In the genomic region with DNA sequence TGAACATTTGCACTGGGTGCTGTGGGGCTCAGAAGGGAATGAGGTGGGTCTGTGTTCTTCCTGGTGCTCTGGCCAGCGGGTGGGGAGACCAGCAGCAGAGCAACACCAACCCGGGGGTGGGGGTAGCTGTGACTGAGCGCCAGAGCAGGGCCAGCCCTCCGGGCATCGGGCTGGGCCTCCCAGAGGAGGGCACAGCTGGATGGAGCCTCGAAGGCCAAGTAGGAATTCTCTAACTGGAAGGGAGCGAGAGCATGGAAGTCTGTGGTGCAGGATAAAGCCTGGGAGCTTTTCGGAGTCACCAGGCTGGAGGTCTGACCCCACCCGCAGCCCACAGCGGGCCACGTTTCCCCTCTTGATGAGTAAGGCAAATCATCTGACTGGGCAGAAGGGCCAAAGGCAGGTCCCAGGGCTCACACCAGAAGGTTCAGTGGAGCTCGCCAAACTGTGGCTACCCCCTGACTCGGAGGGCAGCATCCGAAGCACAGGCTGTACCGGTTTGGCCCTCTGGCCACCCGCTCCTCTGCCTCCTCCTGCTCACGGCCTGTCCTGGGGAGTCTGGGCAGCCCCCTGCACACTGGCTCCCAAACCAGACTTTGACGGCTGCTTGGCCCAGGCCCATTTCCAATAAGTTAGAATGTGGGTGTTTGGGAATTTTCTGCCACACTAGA, we compare ENCODE assay signal across 15 cellular contexts. TPM values are rescaled to one million over a fixed set of nuclear protein-coding genes. Genes with fewer than 3 reads are reported as not detected.
DNase-seq lines count a peak whose midpoint lies in the region; ATAC-seq and TF ChIP-seq lines count a peak whose summit lies in the region.
"Had no signal": no experiment of that assay in that cellular context is flagged by ENCODE, and none has a peak within 500 bp of the region (broad histone marks: within the 10 kb centered on the region; RNA-seq: fewer than 3 reads in every experiment).

No MANE protein-coding gene starts in this region.

- H3K27ac ChIP-seq in angular gyrus (ENCODE audit: low read depth, low read length) (peak overlapping the region; percentile 3), neuronal stem cell (replicated peaks; ENCODE audit: low read length) (no peak overlapping the region), transverse colon (peak overlapping the region; percentile 27 to 67 (median 56))
- no peak overlapping the region for H3K27ac ChIP-seq in naive thymus-derived CD4-positive, alpha-beta T cell (ENCODE audit: low read depth, low read length)
- H3K27ac ChIP-seq: HL-60 had no signal

- H2BK5ac ChIP-seq in neuronal stem cell (ENCODE audit: low read length): no peak overlapping the region

- no peak for TF ChIP-seq CTCF in transverse colon (IDR thresholded peaks at IDR 0.05)

- H3K9me3 ChIP-seq in neuronal stem cell (replicated peaks in 1 of 2; ENCODE audit: control insufficient read depth in 2 of 2, insufficient read depth in 1 of 2, low read depth in 1 of 2, low read length in 2 of 2) (no peaks in the 10 kb centered on the region), transverse colon (no peaks in the 10 kb centered on the region)
- H3K9me3 ChIP-seq in naive thymus-derived CD4-positive, alpha-beta T cell (ENCODE audit: control insufficient read depth in 2 of 3, low read length in 3 of 3): no peaks in the 10 kb centered on the region

- H2AFZ ChIP-seq in neuronal stem cell (ENCODE audit: low read length): no peak overlapping the region

- POLR2A ChIA-PET in naive thymus-derived CD4-positive, alpha-beta T cell (lab: Charles Lee): no interaction called here

- peaks cover 0 to 13% (median 0%) of the 10 kb centered on the region in 5 donors for H3K27me3 Mint-ChIP-seq in naive thymus-derived CD4-positive, alpha-beta T cell

- H3K4me1 ChIP-seq in neuronal stem cell (ENCODE audit: control insufficient read depth in 2 of 2, insufficient read depth in 1 of 2, low read depth in 1 of 2, low read length in 2 of 2) (peaks cover 12 to 17% of the 10 kb centered on the region in 2 donors), transverse colon (peaks cover 10 to 27% (median 19%) of the 10 kb centered on the region in 4 donors)
- peaks cover 0 to 5% of the 10 kb centered on the region in 2 donors for H3K4me1 ChIP-seq in naive thymus-derived CD4-positive, alpha-beta T cell (ENCODE audit: control insufficient read depth in 2 of 2, insufficient read depth in 2 of 2, low read length in 2 of 2)

- H2BK15ac ChIP-seq in neuronal stem cell (ENCODE audit: low read length): no peak overlapping the region

- TF ChIP-seq POLR2A in transverse colon (IDR thresholded peaks at IDR 0.05): no peak

- H3K79me1 ChIP-seq in neuronal stem cell (ENCODE audit: low read depth, low read length): no peaks in the 10 kb centered on the region

- peak overlapping the region; percentile 35 for H2AK5ac ChIP-seq in neuronal stem cell (ENCODE audit: low read depth, low read length)

- H4K91ac ChIP-seq in neuronal stem cell (ENCODE audit: low read depth, low read length, poor library complexity): no peak overlapping the region

- H3K23ac ChIP-seq in neuronal stem cell (ENCODE audit: low read depth, low read length, poor library complexity): no peak overlapping the region

- intact Hi-C loops in Right ventricle myocardium superior (cut with DNase I) (no loop called here), transverse colon (cut with DNase I; ENCODE audit: low total_unique reads) (no loop called here)
- intact Hi-C loops in naive thymus-derived CD4-positive, alpha-beta T cell (cut with micrococcal nuclease): no loop called here

- ATAC-seq in Right ventricle myocardium superior (ENCODE audit: poor library complexity) (peak; percentile 46), HG02938 (IDR thresholded peaks at IDR 0.05; ENCODE audit: unreplicated experiment) (no peak), GM21825 (IDR thresholded peaks at IDR 0.05; ENCODE audit: unreplicated experiment) (no peak)
- no peak for ATAC-seq in naive thymus-derived CD4-positive, alpha-beta T cell
- ATAC-seq: activated CD4-positive, CD25-positive, alpha-beta regulatory T cell treated with anti-CD3 and anti-CD28 coated beads, Interleukin-2, amount 50 U/mL, for 24 hours had no signal

- no peak overlapping the region for H3K14ac ChIP-seq in neuronal stem cell (ENCODE audit: low read length)

- in situ Hi-C loops in transverse colon (cut with MboI; ENCODE audit: low pct_ligation_motif_present in 1 of 4, low pct_unique_long_range_greater_than_20kb in 1 of 4, low sequenced_read_pairs in 3 of 4): no loop called here

- no CpG with 5 or more reads among the region's 18 CpGs for WGBS in neuronal stem cell (ENCODE audit: extremely low coverage in 2 of 2, insufficient read length in 2 of 2, insufficient replicate concordance in 1 of 2), 2 donors
- 71% methylated on average over 18 of the region's 18 CpGs; no CpG with 5 or more reads in 1 of the 2 donors for WGBS in transverse colon (ENCODE audit: low coverage in 1 of 2), 2 donors

- H4K8ac ChIP-seq in neuronal stem cell (ENCODE audit: low read depth, low read length): no peak overlapping the region

- DNase-seq in Right ventricle myocardium superior (peak; percentile 80), neuronal stem cell (ENCODE audit: low spot score) (no peak), transverse colon (no peak), NCI-H1930 (lab: John Stamatoyannopoulos, UW) (no peak)
- no peak for DNase-seq in naive thymus-derived CD4-positive, alpha-beta T cell
- DNase-seq: CD4-positive, alpha-beta memory T cell; immature natural killer cell; MM.1S had no signal

- no peaks in the 10 kb centered on the region for H3K36me3 Mint-ChIP-seq in naive thymus-derived CD4-positive, alpha-beta T cell
- H3K36me3 Mint-ChIP-seq: CD4-positive, alpha-beta memory T cell; immature natural killer cell had no signal

- H3K4me3 ChIP-seq in neuronal stem cell (ENCODE audit: low read length in 2 of 2): no peak overlapping the region
- no peak overlapping the region for H3K4me3 ChIP-seq in transverse colon
- no peak overlapping the region for H3K4me3 ChIP-seq in naive thymus-derived CD4-positive, alpha-beta T cell (ENCODE audit: low read length)

- no peaks in the 10 kb centered on the region for H3K9me3 Mint-ChIP-seq in naive thymus-derived CD4-positive, alpha-beta T cell
- H3K9me3 Mint-ChIP-seq: CD4-positive, alpha-beta memory T cell; immature natural killer cell had no signal

- H3K4me2 ChIP-seq in neuronal stem cell (ENCODE audit: insufficient read depth, low read length, poor library complexity, severe bottlenecking): no peak overlapping the region

- peak overlapping the region; percentile 16 for H3K9ac ChIP-seq in neuronal stem cell (ENCODE audit: low read depth, low read length, poor library complexity)

- no peaks in the 10 kb centered on the region for H3K36me3 ChIP-seq in neuronal stem cell (replicated peaks in 1 of 2; ENCODE audit: control insufficient read depth in 2 of 2, insufficient read depth in 2 of 2, low read length in 2 of 2)
- no peaks in the 10 kb centered on the region for H3K36me3 ChIP-seq in transverse colon
- no peaks in the 10 kb centered on the region for H3K36me3 ChIP-seq in naive thymus-derived CD4-positive, alpha-beta T cell (ENCODE audit: control insufficient read depth in 2 of 3, insufficient read depth in 3 of 3, low read length in 3 of 3)

- no peak for TF ChIP-seq EP300 in transverse colon (IDR thresholded peaks at IDR 0.05; ENCODE audit: low read depth)

- no peak overlapping the region for H2BK120ac ChIP-seq in neuronal stem cell (ENCODE audit: low read depth, low read length)

- peak overlapping the region; percentile 40 for H3K18ac ChIP-seq in neuronal stem cell (ENCODE audit: low read length)

- H3K4me1 Mint-ChIP-seq in naive thymus-derived CD4-positive, alpha-beta T cell: peaks cover 0 to 3% (median 0%) of the 10 kb centered on the region in 7 donors
- H3K4me1 Mint-ChIP-seq: CD4-positive, alpha-beta memory T cell had no signal

- no peak overlapping the region for H3K4me3 Mint-ChIP-seq in naive thymus-derived CD4-positive, alpha-beta T cell
- H3K4me3 Mint-ChIP-seq: CD4-positive, alpha-beta memory T cell had no signal

- no peak overlapping the region for H3K4ac ChIP-seq in neuronal stem cell (ENCODE audit: low read length)

- no peak overlapping the region for H2BK12ac ChIP-seq in neuronal stem cell (ENCODE audit: low read length)

- H3K27ac Mint-ChIP-seq in naive thymus-derived CD4-positive, alpha-beta T cell: no peak overlapping the region

- CTCF ChIA-PET in naive thymus-derived CD4-positive, alpha-beta T cell (lab: Charles Lee): interaction anchor here (0.5 kb wide), 1 partner anchor 1261 kb away, joined by 3 read pairs; no protein-coding TSS in a partner anchor

- H3K27me3 ChIP-seq in neuronal stem cell (ENCODE audit: control insufficient read depth in 3 of 3, insufficient read depth in 3 of 3, low read depth in 1 of 3, low read length in 3 of 3) (peaks cover 0 to 55% (median 2%) of the 10 kb centered on the region in 3 experiments), transverse colon (no peaks in the 10 kb centered on the region)
- no peaks in the 10 kb centered on the region for H3K27me3 ChIP-seq in naive thymus-derived CD4-positive, alpha-beta T cell (ENCODE audit: control insufficient read depth in 2 of 2, insufficient read depth in 2 of 2, low read length in 2 of 2)

RNA-seq across cellular contexts. Expression of a gene that starts 18.8 kb away (rescaled TPM):
- 0.08 TPM for total RNA-seq in Right ventricle myocardium superior
- not detected for polyA plus RNA-seq in neuronal stem cell (2013, experiment 1 of 2)
- not detected for polyA plus RNA-seq in neuronal stem cell (2013, experiment 2 of 2)
- total RNA-seq in transverse colon: 1 to 10 TPM in 3 of 4 donors, not detected in 1; 1.1 to 1.6 (median 1.6) TPM
- total RNA-seq in naive thymus-derived CD4-positive, alpha-beta T cell: 1 to 10 TPM in 1 of 5 experiments, under 1 TPM in 1, not detected in 3; 0.16 to 1.8 TPM
- polyA plus RNA-seq in naive thymus-derived CD4-positive, alpha-beta T cell: not detected
- total RNA-seq: CD4-positive, alpha-beta memory T cell; epithelial cell of proximal tubule had no signal
- polyA plus RNA-seq: CD4-positive, alpha-beta memory T cell; neural cell had no signal

Comparison
In these comparisons a context has a peak if more than half of its experiments do, and no peak if none do; other contexts are left out.
1. H3K27ac ChIP-seq: peak in angular gyrus (single experiment) and transverse colon (4 of 4); none in neuronal stem cell (single experiment) and naive thymus-derived CD4-positive, alpha-beta T cell (single experiment).